ENCODE assay signal across 11 cellular contexts in the genomic region with DNA sequence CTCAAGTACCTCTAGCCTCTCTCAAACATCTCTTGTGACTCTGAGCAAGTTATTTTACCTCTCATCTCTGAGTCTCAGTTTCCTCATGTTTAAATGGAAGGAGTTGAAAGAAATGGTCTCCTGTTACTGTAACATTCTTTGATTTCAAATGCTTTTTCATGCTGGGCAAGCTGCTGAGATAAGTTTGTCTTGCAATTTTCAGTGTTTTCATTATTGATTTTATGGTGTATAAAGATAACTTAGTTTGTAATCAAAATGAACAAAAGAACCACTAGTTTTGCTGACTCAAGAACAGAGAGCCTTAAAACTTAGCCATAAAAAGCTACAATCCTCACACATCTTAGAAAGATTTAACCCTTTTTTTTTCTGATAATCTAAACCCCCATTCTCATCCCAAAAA. TPM values are rescaled to one million over a fixed set of nuclear protein-coding genes. Genes with fewer than 3 reads are reported as not detected.
"Had no signal": no experiment of that assay in that cellular context is flagged by ENCODE, and none has a peak within 500 bp of the region (broad histone marks: within the 10 kb centered on the region; RNA-seq: fewer than 3 reads in every experiment).

No MANE protein-coding gene starts in this region.

- ATAC-seq: HepG2 had no signal

- H3K4me1 Mint-ChIP-seq: H9, IgD-negative memory B cell had no signal

- H3K4me3 Mint-ChIP-seq: H9, HFFc6, IgD-negative memory B cell had no signal

- H3K36me3 Mint-ChIP-seq: IgD-negative memory B cell had no signal

- FAIRE-seq: H54, HepG2 had no signal

- H3K4me2 ChIP-seq: KMS-11 had no signal

- DNase-seq: GOT3, H9, HCEC 1CT, HFFc6, KBM-7 had no signal

- H3K27me3 Mint-ChIP-seq: IgD-negative memory B cell had no signal

- H3K9me3 Mint-ChIP-seq: IgD-negative memory B cell had no signal

- H3K27ac ChIP-seq: HL-60, KMS-11 had no signal

- H3K9ac ChIP-seq: KMS-11 had no signal

- H3K27ac Mint-ChIP-seq: H9, HFFc6, IgD-negative memory B cell had no signal

RNA-seq across cellular contexts. Expression of gene LIPI, which starts 4.5 kb away (rescaled TPM):
- total RNA-seq: H9, HepG2, HFFc6, HT1080 had no signal
- polyA plus RNA-seq: HepG2, IgD-negative memory B cell had no signal

RNA-seq across cellular contexts. Expression of gene RBM11, which starts 9.7 kb away (rescaled TPM):
- total RNA-seq: HFFc6 had no signal
